ENCODE assay signal across 1 cellular context in the genomic region with DNA sequence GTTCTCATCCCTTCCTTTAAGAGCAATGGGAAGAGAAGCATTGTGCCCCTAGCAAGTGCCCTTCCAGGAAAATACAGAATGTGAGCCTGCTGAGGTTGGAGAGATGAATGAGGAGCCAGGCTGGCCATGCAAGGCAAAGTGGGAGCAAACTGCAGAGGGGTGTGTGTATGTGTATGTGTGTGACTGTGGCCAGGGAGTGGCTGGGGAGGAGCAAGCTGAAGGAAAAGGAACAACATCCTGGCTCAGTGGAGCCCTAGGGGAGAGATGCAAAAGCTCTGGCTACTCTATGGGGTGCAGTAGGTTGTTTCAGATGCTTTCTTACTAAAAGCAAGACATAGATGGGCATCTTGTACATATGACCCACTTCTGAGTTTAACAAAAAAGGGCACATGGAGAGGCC.
TF ChIP-seq lines count a peak whose summit lies in the region.

No MANE protein-coding gene starts in this region.

TF ChIP-seq in IMR-90, 13 proteins besides CTCF, POLR2A, EP300 and RAD21:
- no peak for TF ChIP-seq MXI1 (IDR thresholded peaks at IDR 0.05; ENCODE audit: borderline replicate concordance, low read depth, low read length)
- TF ChIP-seq RFX5 (IDR thresholded peaks at IDR 0.05; ENCODE audit: low read depth, low read length): no peak
- TF ChIP-seq RCOR1 (IDR thresholded peaks at IDR 0.05; ENCODE audit: insufficient replicate concordance, low read length): no peak
- no peak for TF ChIP-seq MAFK (IDR thresholded peaks at IDR 0.05; ENCODE audit: low read depth, low read length)
- TF ChIP-seq, protein P1, sequence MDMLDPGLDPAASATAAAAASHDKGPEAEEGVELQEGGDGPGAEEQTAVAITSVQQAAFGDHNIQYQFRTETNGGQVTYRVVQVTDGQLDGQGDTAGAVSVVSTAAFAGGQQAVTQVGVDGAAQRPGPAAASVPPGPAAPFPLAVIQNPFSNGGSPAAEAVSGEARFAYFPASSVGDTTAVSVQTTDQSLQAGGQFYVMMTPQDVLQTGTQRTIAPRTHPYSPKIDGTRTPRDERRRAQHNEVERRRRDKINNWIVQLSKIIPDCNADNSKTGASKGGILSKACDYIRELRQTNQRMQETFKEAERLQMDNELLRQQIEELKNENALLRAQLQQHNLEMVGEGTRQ (IDR thresholded peaks at IDR 0.05; ENCODE audit: low read depth, low read length): no peak
- no peak for TF ChIP-seq CHD1 (IDR thresholded peaks at IDR 0.05; ENCODE audit: low read depth, low read length)
- TF ChIP-seq, protein P2, sequence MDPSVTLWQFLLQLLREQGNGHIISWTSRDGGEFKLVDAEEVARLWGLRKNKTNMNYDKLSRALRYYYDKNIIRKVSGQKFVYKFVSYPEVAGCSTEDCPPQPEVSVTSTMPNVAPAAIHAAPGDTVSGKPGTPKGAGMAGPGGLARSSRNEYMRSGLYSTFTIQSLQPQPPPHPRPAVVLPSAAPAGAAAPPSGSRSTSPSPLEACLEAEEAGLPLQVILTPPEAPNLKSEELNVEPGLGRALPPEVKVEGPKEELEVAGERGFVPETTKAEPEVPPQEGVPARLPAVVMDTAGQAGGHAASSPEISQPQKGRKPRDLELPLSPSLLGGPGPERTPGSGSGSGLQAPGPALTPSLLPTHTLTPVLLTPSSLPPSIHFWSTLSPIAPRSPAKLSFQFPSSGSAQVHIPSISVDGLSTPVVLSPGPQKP (IDR thresholded peaks at IDR 0.05; ENCODE audit: borderline replicate concordance, low read depth, low read length): no peak
- no peak for TF ChIP-seq SMC3 (IDR thresholded peaks at IDR 0.05; ENCODE audit: low read depth, low read length)
